Comparison of ENCODE assay signal across 13 cellular contexts in the genomic region with DNA sequence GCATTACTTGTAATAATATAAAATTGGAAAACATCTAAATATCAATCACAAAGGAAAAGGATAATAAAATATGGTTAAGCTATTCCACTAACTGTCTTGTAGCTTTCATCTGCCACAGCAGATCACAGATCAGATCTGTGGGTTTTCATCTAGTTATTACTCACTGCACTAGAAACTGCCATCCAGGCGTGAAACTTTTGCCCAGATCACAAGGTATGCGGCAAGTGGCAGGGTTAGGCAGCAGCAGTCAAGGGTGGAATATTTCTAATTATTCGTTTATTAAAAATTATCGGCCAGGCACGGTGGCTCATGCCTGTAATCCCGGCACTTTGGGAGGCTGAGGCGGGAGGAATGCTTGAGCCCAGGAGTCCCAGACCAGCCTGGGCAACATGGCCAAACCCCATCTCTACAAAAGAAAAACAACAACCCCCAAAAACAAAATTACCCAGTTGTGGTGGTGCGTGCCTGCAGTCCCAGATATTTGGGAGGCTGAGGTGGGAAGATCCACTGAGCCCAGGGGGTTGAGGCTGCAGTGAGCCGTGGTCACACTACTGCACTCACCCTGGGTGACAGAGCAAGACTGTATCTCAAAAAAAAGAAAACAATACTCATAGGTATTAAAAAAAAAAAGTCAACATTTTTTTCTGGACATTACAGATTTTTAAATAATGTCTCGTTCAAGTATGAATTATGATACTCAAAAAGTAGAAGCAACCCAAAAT. TPM values are rescaled to one million over a fixed set of nuclear protein-coding genes. Genes with fewer than 3 reads are reported as not detected.
DNase-seq lines count a peak whose midpoint lies in the region; ATAC-seq and TF ChIP-seq lines count a peak whose summit lies in the region.
"Had no signal": no experiment of that assay in that cellular context is flagged by ENCODE, and none has a peak within 500 bp of the region (broad histone marks: within the 10 kb centered on the region; RNA-seq: fewer than 3 reads in every experiment).

No MANE protein-coding gene starts in this region.

- no peaks in the 10 kb centered on the region for H3K27me3 Mint-ChIP-seq in nephron progenitor cell (ENCODE audit: low read depth, poor library complexity)
- H3K27me3 Mint-ChIP-seq: central memory CD8-positive, alpha-beta T cell; naive B cell had no signal

- H3K36me3 ChIP-seq in effector memory CD4-positive, alpha-beta T cell (ENCODE audit: control insufficient read depth, insufficient read depth, low read length), result no peaks in the 10 kb centered on the region
- H3K36me3 ChIP-seq: uterus had no signal

- H3K27me3 ChIP-seq in effector memory CD4-positive, alpha-beta T cell (replicated peaks; ENCODE audit: control insufficient read depth, insufficient read depth, low read length, poor library complexity, severe bottlenecking), result no peaks in the 10 kb centered on the region
- H3K27me3 ChIP-seq: uterus had no signal

- H3K9me3 Mint-ChIP-seq in nephron progenitor cell, result peaks cover 20% of the 10 kb centered on the region
- H3K9me3 Mint-ChIP-seq: central memory CD8-positive, alpha-beta T cell had no signal

- no peaks in the 10 kb centered on the region for H3K4me1 ChIP-seq in effector memory CD4-positive, alpha-beta T cell (ENCODE audit: control insufficient read depth, insufficient read depth, low read length, poor library complexity, severe bottlenecking)
- H3K4me1 ChIP-seq: uterus had no signal

- no peak overlapping the region for H3K27ac ChIP-seq in effector memory CD4-positive, alpha-beta T cell (ENCODE audit: insufficient read depth, low read length, poor library complexity, severe bottlenecking)
- H3K27ac ChIP-seq: uterus had no signal

- no peaks in the 10 kb centered on the region for H3K9me3 ChIP-seq in effector memory CD4-positive, alpha-beta T cell (ENCODE audit: control insufficient read depth, low read length)
- H3K9me3 ChIP-seq: uterus had no signal

- peaks cover 69% of the 10 kb centered on the region for H3K36me3 Mint-ChIP-seq in nephron progenitor cell (ENCODE audit: low read depth)

- H3K4me3 Mint-ChIP-seq in nephron progenitor cell, result no peak overlapping the region
- H3K4me3 Mint-ChIP-seq: central memory CD8-positive, alpha-beta T cell; naive B cell had no signal

- ATAC-seq in GM19025 (IDR thresholded peaks at IDR 0.05; ENCODE audit: low read depth, unreplicated experiment) (peak; percentile 74), GM21723 (IDR thresholded peaks at IDR 0.05; ENCODE audit: unreplicated experiment) (peak; percentile 84), HG03175 (IDR thresholded peaks at IDR 0.05; ENCODE audit: unreplicated experiment) (peak; percentile 96)

- H3K27ac Mint-ChIP-seq in nephron progenitor cell, result peak overlapping the region; percentile 71

- H3K4me3 ChIP-seq in effector memory CD4-positive, alpha-beta T cell (ENCODE audit: insufficient read depth, low read depth, low read length, poor library complexity, severe bottlenecking), result no peak overlapping the region
- H3K4me3 ChIP-seq: uterus had no signal

- DNase-seq in nephron progenitor cell (no peak), H4 (ENCODE audit: low spot score) (no peak)
- DNase-seq in effector memory CD4-positive, alpha-beta T cell, result no peak
- no peak for DNase-seq in stimulated activated CD4-positive, alpha-beta T cell treated with anti-CD3 and anti-CD28 coated beads, Interleukin-4, amount 100 ng/mL, for 1 hour
- DNase-seq: activated gamma-delta T cell treated with Interleukin-2 at 50 U/mL for 16 hours, Calu3, naive B cell, NCI-H226, uterus had no signal

- TF ChIP-seq CTCF in nephron progenitor cell (IDR thresholded peaks at IDR 0.05), result no peak

- H3K4me1 Mint-ChIP-seq in nephron progenitor cell, result peaks cover 9% of the 10 kb centered on the region
- H3K4me1 Mint-ChIP-seq: central memory CD8-positive, alpha-beta T cell; naive B cell had no signal

RNA-seq across cellular contexts. Expression of a gene that starts 32.1 kb away (rescaled TPM):
- total RNA-seq in H4 (2014; rRNA removed; shearing (Covaris generic)), result 2.1 and 2.9 TPM in 2 replicates

RNA-seq across cellular contexts. Expression of a gene that starts 55.2 kb away (rescaled TPM):
- total RNA-seq in H4 (2014; rRNA removed; shearing (Covaris generic)), result 12.6 and 16.0 TPM in 2 replicates
